In genomic region chr3:170275832-170276231, GRCh38 we compare ENCODE assay signal across 18 cellular contexts. TPM values are rescaled to one million over a fixed set of nuclear protein-coding genes. Genes with fewer than 3 reads are reported as not detected.
DNase-seq lines count a peak whose midpoint lies in the region; ATAC-seq, FAIRE-seq and TF ChIP-seq lines count a peak whose summit lies in the region.
"Had no signal": no experiment of that assay in that cellular context is flagged by ENCODE, and none has a peak within 500 bp of the region (broad histone marks: within the 10 kb centered on the region; RNA-seq: fewer than 3 reads in every experiment).

No MANE protein-coding gene starts in this region.

- TF ChIP-seq POLR2A in ovary (IDR thresholded peaks at IDR 0.05) = no peak

- H3K4me2 ChIP-seq in GM23338 = no peak overlapping the region
- H3K4me2 ChIP-seq: BLaER1 had no signal

- 93 to 94% (median 93%) methylated on average over 3 of the region's 3 CpGs for WGBS in ovary, 3 donors

- H3K36me3 Mint-ChIP-seq in activated T-cell treated with anti-CD3 and anti-CD28 coated beads, Interleukin-2, amount 50 U/mL, for 72 hours (ENCODE audit: insufficient read depth in 2 of 2) = peaks cover 0 to 18% of the 10 kb centered on the region in 2 donors
- H3K36me3 Mint-ChIP-seq in GM23338 (ENCODE audit: low read depth) (peaks cover 74% of the 10 kb centered on the region), WTC11 (peaks cover 52% of the 10 kb centered on the region), immature natural killer cell (peaks cover 19 to 36% (median 28%) of the 10 kb centered on the region in 3 donors)

- H3K27me3 ChIP-seq in GM23338 (ENCODE audit: insufficient read depth) (no peaks in the 10 kb centered on the region), ovary (no peaks in the 10 kb centered on the region)
- H3K27me3 ChIP-seq: BLaER1 had no signal

- no peak for FAIRE-seq in HTR-8/SVneo (lab: Jason Lieb, UNC)

- H2AFZ ChIP-seq in GM23338 = no peak overlapping the region

- H3K79me2 ChIP-seq in GM23338 (replicated peaks; ENCODE audit: insufficient read depth) = no peaks in the 10 kb centered on the region

- no peaks in the 10 kb centered on the region for H3K9me3 Mint-ChIP-seq in activated T-cell treated with anti-CD3 and anti-CD28 coated beads, Interleukin-2, amount 50 U/mL, for 72 hours
- H3K9me3 Mint-ChIP-seq in GM23338 (no peaks in the 10 kb centered on the region), WTC11 (no peaks in the 10 kb centered on the region), immature natural killer cell (no peaks in the 10 kb centered on the region)
- H3K9me3 Mint-ChIP-seq: CD14-positive monocyte; CD8-positive, alpha-beta T cell; IgD-negative memory B cell had no signal

- TF ChIP-seq CTCF in GM23338 (conservative IDR thresholded peaks at IDR 0.05; ENCODE audit: low read depth in 2 of 2) = no peak
- no peak for TF ChIP-seq CTCF in WTC11 (IDR thresholded peaks at IDR 0.05)
- TF ChIP-seq CTCF in ovary (IDR thresholded peaks at IDR 0.05) = no peak

- no peaks in the 10 kb centered on the region for H3K4me1 ChIP-seq in GM23338 (ENCODE audit: insufficient read depth)
- H3K4me1 ChIP-seq in ovary (ENCODE audit: insufficient read depth) = no peaks in the 10 kb centered on the region

- H3K27ac Mint-ChIP-seq in activated T-cell treated with anti-CD3 and anti-CD28 coated beads, Interleukin-2, amount 50 U/mL, for 72 hours = peak overlapping the region; percentile 51
- H3K27ac Mint-ChIP-seq in GM23338 (no peak overlapping the region), WTC11 (no peak overlapping the region), immature natural killer cell (peak overlapping the region in 1 of 6 donors; percentile 40)
- H3K27ac Mint-ChIP-seq: IgD-negative memory B cell had no signal

- H3K36me3 ChIP-seq in GM23338 (ENCODE audit: insufficient read depth) (peaks cover 41% of the 10 kb centered on the region), ovary (no peaks in the 10 kb centered on the region)

- peaks cover 30% of the 10 kb centered on the region for H3K4me1 Mint-ChIP-seq in activated T-cell treated with anti-CD3 and anti-CD28 coated beads, Interleukin-2, amount 50 U/mL, for 72 hours (ENCODE audit: low read depth)
- H3K4me1 Mint-ChIP-seq in GM23338 (no peaks in the 10 kb centered on the region; the same call in 2 of the 3 replicates), WTC11 (no peaks in the 10 kb centered on the region), immature natural killer cell (peaks cover 20% of the 10 kb centered on the region in 2 donors)

- CTCF ChIA-PET in WTC11 (lab: Charles Lee) = no interaction called here

- no peak for DNase-seq in activated T-cell treated with anti-CD3 and anti-CD28 coated beads, Interleukin-2, amount 50 U/mL, for 72 hours
- DNase-seq in activated T-cell treated with anti-CD3 and anti-CD28 coated beads, Interleukin-2, amount 50 U/mL, for 1 hour = no peak
- DNase-seq in GM23338 (ENCODE audit: low spot score) (no peak), WTC11 (ENCODE audit: low spot score) (no peak), immature natural killer cell (no peak), ovary (no peak), HTR-8/SVneo (ENCODE audit: insufficient read length, low spot score) (no peak)
- DNase-seq: 8988T; Calu3; CD8-positive, alpha-beta T cell; DMS79 treated with DMSO at 0.1 percent for 48 hours; GF-D8; GOT3; H7 had no signal

- TF ChIP-seq EP300 in ovary (IDR thresholded peaks at IDR 0.05) = no peak

- POLR2A ChIA-PET in WTC11 (lab: Charles Lee) = interaction anchor here (0.6 kb wide), 1 partner anchor 9 kb away, joined by 3 read pairs; no protein-coding TSS in a partner anchor

- peaks cover 7% of the 10 kb centered on the region; the same call in 1 of the 2 replicates for H3F3A ChIP-seq in GM23338 (replicated peaks; ENCODE audit: low read depth)

- no peaks in the 10 kb centered on the region for H3K9me3 ChIP-seq in ovary
- H3K9me3 ChIP-seq: BLaER1 had no signal

- intact Hi-C loops in ovary (cut with DNase I) = no loop called here

- H3K4me3 Mint-ChIP-seq in activated T-cell treated with anti-CD3 and anti-CD28 coated beads, Interleukin-2, amount 50 U/mL, for 72 hours = no peak overlapping the region
- no peak overlapping the region for H3K4me3 Mint-ChIP-seq in GM23338
- no peak overlapping the region for H3K4me3 Mint-ChIP-seq in WTC11
- H3K4me3 Mint-ChIP-seq in immature natural killer cell = no peak overlapping the region
- H3K4me3 Mint-ChIP-seq: CD14-positive monocyte; CD8-positive, alpha-beta T cell; IgD-negative memory B cell had no signal

- no peaks in the 10 kb centered on the region for H3K27me3 Mint-ChIP-seq in activated T-cell treated with anti-CD3 and anti-CD28 coated beads, Interleukin-2, amount 50 U/mL, for 72 hours (ENCODE audit: low read depth)
- H3K27me3 Mint-ChIP-seq in GM23338 (ENCODE audit: insufficient read depth, low read depth, poor library complexity) (peaks cover 2% of the 10 kb centered on the region), WTC11 (ENCODE audit: low read depth) (no peaks in the 10 kb centered on the region), immature natural killer cell (ENCODE audit: low read depth in 3 of 3) (peaks cover 0 to 9% (median 0%) of the 10 kb centered on the region in 3 donors)
- H3K27me3 Mint-ChIP-seq: IgD-negative memory B cell had no signal

- peak overlapping the region; percentile 42; the same call in 1 of the 2 replicates for H3K27ac ChIP-seq in GM23338 (ENCODE audit: low read depth)
- H3K27ac ChIP-seq in ovary = no peak overlapping the region
- H3K27ac ChIP-seq: BLaER1 had no signal

- peaks cover 6% of the 10 kb centered on the region; the same call in 1 of the 2 replicates for H4K20me1 ChIP-seq in GM23338 (replicated peaks; ENCODE audit: insufficient read depth)
- H4K20me1 ChIP-seq: BLaER1 had no signal

- no peaks in the 10 kb centered on the region for H3K9me2 ChIP-seq in GM23338 (ENCODE audit: insufficient read depth)

- ATAC-seq in activated T-cell treated with anti-CD3 and anti-CD28 coated beads, Interleukin-2, amount 50 U/mL, for 72 hours (replicated peaks in 1 of 2) = no peak
- ATAC-seq in GM23338 = no peak
- no peak for ATAC-seq in WTC11
- ATAC-seq: CD8-positive, alpha-beta T cell; HCT116 had no signal

- H3K4me3 ChIP-seq in GM23338 (no peak overlapping the region), ovary (no peak overlapping the region)
- H3K4me3 ChIP-seq: BLaER1 had no signal

TF ChIP-seq in GM23338, 12 proteins besides CTCF, POLR2A, EP300 and RAD21 (continues in another document):
- TF ChIP-seq EZH2phosphoT487 (IDR thresholded peaks at IDR 0.05; ENCODE audit: unreplicated experiment) (no peak), NANOG (IDR thresholded peaks at IDR 0.05; ENCODE audit: borderline replicate concordance) (no peak)
- TF ChIP-seq, protein P1, sequence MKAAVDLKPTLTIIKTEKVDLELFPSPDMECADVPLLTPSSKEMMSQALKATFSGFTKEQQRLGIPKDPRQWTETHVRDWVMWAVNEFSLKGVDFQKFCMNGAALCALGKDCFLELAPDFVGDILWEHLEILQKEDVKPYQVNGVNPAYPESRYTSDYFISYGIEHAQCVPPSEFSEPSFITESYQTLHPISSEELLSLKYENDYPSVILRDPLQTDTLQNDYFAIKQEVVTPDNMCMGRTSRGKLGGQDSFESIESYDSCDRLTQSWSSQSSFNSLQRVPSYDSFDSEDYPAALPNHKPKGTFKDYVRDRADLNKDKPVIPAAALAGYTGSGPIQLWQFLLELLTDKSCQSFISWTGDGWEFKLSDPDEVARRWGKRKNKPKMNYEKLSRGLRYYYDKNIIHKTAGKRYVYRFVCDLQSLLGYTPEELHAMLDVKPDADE (IDR thresholded peaks at IDR 0.05) = no peak

TF ChIP-seq in WTC11, 78 proteins besides CTCF, POLR2A, EP300 and RAD21:
- TF ChIP-seq ZNF121 (CRISPR knock-in tag; IDR thresholded peaks at IDR 0.05) (peak; percentile 72; the same call in 1 of the 2 replicates), ZNF232 (CRISPR knock-in tag; IDR thresholded peaks at IDR 0.05) (no peak)

RNA-seq across cellular contexts. Expression of gene PRKCI, which starts 53.6 kb away (rescaled TPM):
- total RNA-seq in activated T-cell treated with anti-CD3 and anti-CD28 coated beads, Interleukin-2, amount 50 U/mL, for 72 hours = 10 to 100 TPM; 33.7 to 36.9 TPM
- 119 and 124 TPM in 2 replicates for total RNA-seq in GM23338 (2014; rRNA removed; shearing (Covaris generic))
- polyA plus RNA-seq in GM23338 (2016; fragmentation: Nextera tagmentation; extraction: Ambion mirVana) (47.5 and 58.0 TPM in 2 replicates), immature natural killer cell (10 to 100 TPM in 2 of 3 donors, 1 to 10 TPM in 1; 6.8 to 15.4 (median 14.8) TPM), ovary (10 to 100 TPM; 15.5 TPM)
- total RNA-seq in WTC11 (2021) (79.1 to 90.6 TPM (median 87.4 TPM) in 3 replicates), ovary (10 to 100 TPM; 33.2 to 62.4 (median 42.3) TPM)
